27 cellular contexts compared by ENCODE assay signal in genomic region chr13:68168448-68168847, GRCh38.
"Had no signal": no experiment of that assay in that cellular context is flagged by ENCODE, and none has a peak within 500 bp of the region (broad histone marks: within the 10 kb centered on the region; RNA-seq: fewer than 3 reads in every experiment).

No MANE protein-coding gene starts in this region.

- H3K27me3 Mint-ChIP-seq: activated CD4-positive, alpha-beta T cell treated with anti-CD3 and anti-CD28 coated beads, Interleukin-2, amount 10 ng/mL, durations not matched to agents 24 days and 14 days; central memory CD8-positive, alpha-beta T cell had no signal

- H3K4me3 ChIP-seq: adrenal gland, cardiac muscle cell, Peyer's patch had no signal

- H3K4me1 Mint-ChIP-seq: activated CD4-positive, alpha-beta T cell treated with anti-CD3 and anti-CD28 coated beads, Interleukin-2, amount 10 ng/mL, durations not matched to agents 24 days and 14 days; central memory CD8-positive, alpha-beta T cell had no signal

- H3K9me3 ChIP-seq: adrenal gland, Peyer's patch had no signal

- H3K4me1 ChIP-seq: adrenal gland, Peyer's patch had no signal

- H3K27me3 ChIP-seq: adrenal gland, brain microvascular endothelial cell, cardiac muscle cell, Peyer's patch had no signal

- H3K27ac Mint-ChIP-seq: activated CD4-positive, alpha-beta T cell treated with anti-CD3 and anti-CD28 coated beads, Interleukin-2, amount 10 ng/mL, durations not matched to agents 24 days and 14 days; activated CD8-positive, alpha-beta T cell treated with anti-CD3 and anti-CD28 coated beads, Interleukin-2, amount 10 ng/mL, durations not matched to agents 7 days and 5 days; activated naive CD4-positive, alpha-beta T cell treated with anti-CD3 and anti-CD28 coated beads for 36 hours; activated naive CD4-positive, alpha-beta T cell treated with anti-CD3 and anti-CD28 coated beads, Interleukin-2, amount 50 U/mL, for 72 hours; activated T-helper 1 cell treated with anti-CD3 and anti-CD28 coated beads, Interleukin-12 subunit alpha, Interleukin-12 subunit beta, Interleukin-2, Interleukin-4 antibody, amounts not matched to agents 30 ng/mL and 10 ng/mL and 1 ng/mL, durations not matched to agents 14 hours and 24 hours and 36 hours had no signal

- ATAC-seq: activated CD8-positive, alpha-beta T cell treated with anti-CD3 and anti-CD28 coated beads, Interleukin-2, amount 10 ng/mL, durations not matched to agents 7 days and 5 days; activated naive CD4-positive, alpha-beta T cell treated with anti-CD3 and anti-CD28 coated beads, Interleukin-2, amount 50 U/mL, for 72 hours; activated T-cell treated with anti-CD3 and anti-CD28 coated beads, Interleukin-2, amount 50 U/mL, for 4 hours; Right ventricle myocardium inferior had no signal

- DNase-seq: activated CD4-positive, alpha-beta T cell treated with anti-CD3 and anti-CD28 coated beads, Interleukin-2, amount 10 ng/mL, durations not matched to agents 24 days and 14 days; activated CD4-positive, alpha-beta T cell treated with anti-CD3 and anti-CD28 coated beads, Interleukin-2, amount 50 U/mL, for 4 hours; activated CD8-positive, alpha-beta T cell treated with anti-CD3 and anti-CD28 coated beads, Interleukin-2, amount 10 ng/mL, durations not matched to agents 7 days and 5 days; activated gamma-delta T cell treated with Interleukin-2 at 50 U/mL for 16 hours; activated naive CD4-positive, alpha-beta T cell treated with anti-CD3 and anti-CD28 coated beads for 36 hours; activated T-cell treated with anti-CD3 and anti-CD28 coated beads for 4 hours; activated T-cell treated with anti-CD3 and anti-CD28 coated beads, Interleukin-2, amount 50 U/mL, for 4 hours; adrenal gland; brain microvascular endothelial cell; Karpas-422; KBM-7; NCI-H1105; NCI-H1417 treated with DMSO at 0.1 percent for 48 hours; NCI-H1930; NCI-H2081 treated with DMSO at 0.1 percent for 48 hours; NCI-H226; NCI-H446 treated with DMSO at 0.1 percent for 48 hours; NCI-H524; Peyer's patch; RPMI8226; SIG-M5; T1000 had no signal

- H3K27ac ChIP-seq: adrenal gland, brain microvascular endothelial cell, cardiac muscle cell, Peyer's patch had no signal

- H3K36me3 ChIP-seq: adrenal gland, brain microvascular endothelial cell, cardiac muscle cell, Peyer's patch had no signal

- H3K4me3 Mint-ChIP-seq: activated CD4-positive, alpha-beta T cell treated with anti-CD3 and anti-CD28 coated beads, Interleukin-2, amount 10 ng/mL, durations not matched to agents 24 days and 14 days; activated CD8-positive, alpha-beta T cell treated with anti-CD3 and anti-CD28 coated beads, Interleukin-2, amount 10 ng/mL, durations not matched to agents 7 days and 5 days; activated naive CD4-positive, alpha-beta T cell treated with anti-CD3 and anti-CD28 coated beads for 36 hours; activated T-cell treated with anti-CD3 and anti-CD28 coated beads, Interleukin-2, amount 50 U/mL, for 4 hours; activated T-helper 1 cell treated with anti-CD3 and anti-CD28 coated beads, Interleukin-12 subunit alpha, Interleukin-12 subunit beta, Interleukin-2, Interleukin-4 antibody, amounts not matched to agents 30 ng/mL and 10 ng/mL and 1 ng/mL, durations not matched to agents 14 hours and 24 hours and 36 hours; central memory CD8-positive, alpha-beta T cell had no signal

- H3K9me3 Mint-ChIP-seq: activated CD4-positive, alpha-beta T cell treated with anti-CD3 and anti-CD28 coated beads, Interleukin-2, amount 10 ng/mL, durations not matched to agents 24 days and 14 days; activated T-helper 1 cell treated with anti-CD3 and anti-CD28 coated beads, Interleukin-12 subunit alpha, Interleukin-12 subunit beta, Interleukin-2, Interleukin-4 antibody, amounts not matched to agents 30 ng/mL and 10 ng/mL and 1 ng/mL, durations not matched to agents 14 hours and 24 hours and 36 hours had no signal
